Comparison of ENCODE assay signal across 1 cellular context in the genomic region with DNA sequence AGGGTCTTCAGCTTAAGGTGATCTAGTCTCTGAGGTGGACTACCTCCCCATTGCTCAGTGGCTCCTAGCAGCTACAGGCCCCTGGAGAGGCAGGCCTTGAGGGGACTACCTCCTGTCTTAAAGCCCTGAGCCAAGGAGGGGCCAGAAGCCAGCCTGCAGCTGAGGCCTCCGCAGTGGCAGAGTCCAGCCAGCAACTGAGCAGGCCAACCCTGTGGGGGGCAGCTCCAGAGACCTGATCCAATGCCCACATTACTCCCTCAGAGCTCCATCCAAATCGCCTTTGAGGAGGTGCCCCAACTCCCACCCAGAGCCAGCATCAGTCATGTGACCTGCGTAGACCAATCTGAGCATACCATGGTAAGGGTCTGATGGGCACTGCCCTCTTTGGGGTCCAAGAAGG.
A peak's percentile ranks its signal among the peaks of the same experiment; 100 is the strongest.
TF ChIP-seq lines count a peak whose summit lies in the region.

No MANE protein-coding gene starts in this region.

TF ChIP-seq in IMR-90, 13 proteins besides CTCF, POLR2A, EP300 and RAD21:
- TF ChIP-seq MAZ (IDR thresholded peaks at IDR 0.05; ENCODE audit: borderline replicate concordance, low read depth, low read length) = no peak
- TF ChIP-seq USF2 (IDR thresholded peaks at IDR 0.05; ENCODE audit: low read depth, low read length) = 0 out of 2 replicates have a peak, but pooled peaks have one; percentile 7
- TF ChIP-seq BHLHE40 (IDR thresholded peaks at IDR 0.05; ENCODE audit: low read depth, low read length) = no peak
